ENCODE assay signal across 19 cellular contexts in the genomic region with DNA sequence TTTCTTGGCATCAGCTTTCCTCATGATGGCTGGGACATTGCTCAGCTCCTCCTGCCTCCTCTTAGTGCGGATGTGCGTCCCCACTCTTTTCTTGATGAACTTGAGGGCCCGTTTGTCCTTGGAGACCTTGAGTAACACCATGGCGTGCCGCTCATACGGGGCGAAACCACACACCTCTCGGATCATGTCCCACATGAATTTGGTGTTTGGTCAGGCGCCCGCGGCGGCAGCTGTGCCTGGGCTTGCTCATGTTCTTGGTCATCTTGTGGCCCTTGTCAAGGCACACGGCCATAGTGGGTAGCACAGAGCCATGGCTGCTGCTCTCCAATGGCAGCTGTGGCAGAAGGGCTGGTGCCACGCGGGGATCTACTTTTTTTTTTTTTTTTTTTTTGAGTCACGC. TPM values are rescaled to one million over a fixed set of nuclear protein-coding genes. Genes with fewer than 3 reads are reported as not detected.
DNase-seq lines count a peak whose midpoint lies in the region; ATAC-seq, FAIRE-seq and TF ChIP-seq lines count a peak whose summit lies in the region.
"Had no signal": no experiment of that assay in that cellular context is flagged by ENCODE, and none has a peak within 500 bp of the region (broad histone marks: within the 10 kb centered on the region; RNA-seq: fewer than 3 reads in every experiment).

No MANE protein-coding gene starts in this region.

- H3K4me1 ChIP-seq in BLaER1 treated with 17β-estradiol and CSF1 and Interleukin-3, amounts not matched to agents 10 nM and 100 nM, result peaks cover 18 to 38% (median 34%) of the 10 kb centered on the region in 10 experiments
- H3K4me1 ChIP-seq in GM12878 (ENCODE audit: control insufficient read depth, insufficient read depth, low read length), result peaks cover 12% of the 10 kb centered on the region
- peaks cover 29% of the 10 kb centered on the region for H3K4me1 ChIP-seq in HepG2 (ENCODE audit: insufficient read depth, low read length)
- H3K4me1 ChIP-seq in neuronal stem cell (ENCODE audit: control insufficient read depth in 2 of 2, insufficient read depth in 1 of 2, low read depth in 1 of 2, low read length in 2 of 2), result peaks cover 7 to 12% of the 10 kb centered on the region in 2 donors

- BruUV-seq in GM12878 (replicated peaks; lab: Mats Ljungman, UMichigan) (no TSS peak), HepG2 (replicated peaks; lab: Mats Ljungman, UMichigan) (no TSS peak)

- no peak overlapping the region for H2AFZ ChIP-seq in GM12878 (ENCODE audit: control insufficient read depth, low read depth, low read length)
- no peak overlapping the region for H2AFZ ChIP-seq in HepG2 (ENCODE audit: low read length)
- H2AFZ ChIP-seq in neuronal stem cell (ENCODE audit: low read length), result no peak overlapping the region
- H2AFZ ChIP-seq: GM23338 had no signal

- peaks cover 39 to 66% (median 48%) of the 10 kb centered on the region in 11 experiments for H3K36me3 ChIP-seq in BLaER1 treated with 17β-estradiol and CSF1 and Interleukin-3, amounts not matched to agents 10 nM and 100 nM
- H3K36me3 ChIP-seq in GM12878 (ENCODE audit: control insufficient read depth in 2 of 2, insufficient read depth in 2 of 2, low read length in 1 of 2) (peaks cover 5 to 6% of the 10 kb centered on the region in 2 experiments; a peak in 3 of 4 replicates), HepG2 (replicated peaks in 1 of 2; ENCODE audit: control insufficient read depth in 1 of 2, insufficient read depth in 2 of 2, low read length in 2 of 2) (peaks cover 23 to 39% of the 10 kb centered on the region in 2 experiments), neuronal stem cell (replicated peaks in 1 of 2; ENCODE audit: control insufficient read depth in 2 of 2, insufficient read depth in 2 of 2, low read length in 2 of 2) (peaks cover 28 to 62% of the 10 kb centered on the region in 2 donors)

- H3K18ac ChIP-seq in neuronal stem cell (ENCODE audit: low read length), result no peak overlapping the region

- no peak overlapping the region for H3K4ac ChIP-seq in neuronal stem cell (ENCODE audit: low read length)

- FAIRE-seq in GM12878 (lab: Jason Lieb, UNC) (no peak), HepG2 (lab: Jason Lieb, UNC) (no peak)
- FAIRE-seq: G401.6, GM12892, GM18507, H54 had no signal

- WGBS in GM12878 (ENCODE audit: insufficient coverage, insufficient replicate concordance, low lambda C conversion rate, missing lambda C conversion rate), result 100% methylated on average over 15 of the region's 16 CpGs
- 95% methylated on average over 16 of the region's 16 CpGs for WGBS in HepG2 (ENCODE audit: low lambda C conversion rate)
- no CpG with 5 or more reads among the region's 16 CpGs for WGBS in neuronal stem cell (ENCODE audit: extremely low coverage in 2 of 2, insufficient read length in 2 of 2, insufficient replicate concordance in 1 of 2), 2 donors

- H3K14ac ChIP-seq in neuronal stem cell (ENCODE audit: low read length), result no peak overlapping the region

- H3K4me3 ChIP-seq in BLaER1 treated with 17β-estradiol and CSF1 and Interleukin-3, amounts not matched to agents 10 nM and 100 nM, result no peak overlapping the region
- no peak overlapping the region for H3K4me3 ChIP-seq in GM12878
- H3K4me3 ChIP-seq in HepG2 (replicated peaks in 1 of 3; ENCODE audit: insufficient read depth in 1 of 3, low read depth in 2 of 3, low read length in 3 of 3), result no peak overlapping the region
- H3K4me3 ChIP-seq in neuronal stem cell (ENCODE audit: low read length in 2 of 2), result no peak overlapping the region
- H3K4me3 ChIP-seq: GM23338 had no signal

- H4K20me1 ChIP-seq in BLaER1 treated with 17β-estradiol and CSF1 and Interleukin-3, amounts not matched to agents 10 nM and 100 nM, result no peaks in the 10 kb centered on the region; a peak in 1 of 22 replicates
- no peaks in the 10 kb centered on the region for H4K20me1 ChIP-seq in GM12878 (ENCODE audit: control insufficient read depth, insufficient read depth)
- no peaks in the 10 kb centered on the region for H4K20me1 ChIP-seq in HepG2 (ENCODE audit: insufficient read depth, low read length)

- ATAC-seq in GM12878, result no peak
- no peak for ATAC-seq in HepG2
- ATAC-seq in GM19351 (IDR thresholded peaks at IDR 0.05; ENCODE audit: unreplicated experiment), result no peak
- ATAC-seq: GM23338 had no signal

- peak overlapping the region in 4 of 11 experiments; percentile 6 to 56 (median 29); a peak in 5 of 22 replicates for H3K27ac ChIP-seq in BLaER1 treated with 17β-estradiol and CSF1 and Interleukin-3, amounts not matched to agents 10 nM and 100 nM
- H3K27ac ChIP-seq in GM12878 (ENCODE audit: control insufficient read depth, insufficient read depth) (no peak overlapping the region), HepG2 (ENCODE audit: extremely low read length, insufficient read depth, low read length) (no peak overlapping the region), neuronal stem cell (replicated peaks; ENCODE audit: low read length) (no peak overlapping the region)
- H3K27ac ChIP-seq: KMS-11 had no signal

- no peak for TF ChIP-seq CTCF in GM12878 (IDR thresholded peaks at IDR 0.05 in 2 of 3, conservative IDR thresholded peaks at IDR 0.05 in 1 of 3; ENCODE audit: control insufficient read depth in 2 of 3, extremely low read depth in 1 of 3, insufficient read depth in 1 of 3, low read depth in 3 of 3, low read length in 3 of 3)
- TF ChIP-seq CTCF in HepG2 (CRISPR knock-in tag; IDR thresholded peaks at IDR 0.05), result no peak

- H4K91ac ChIP-seq in neuronal stem cell (ENCODE audit: low read depth, low read length, poor library complexity), result no peak overlapping the region

- peak overlapping the region; percentile 18 to 92 (median 86); a peak in 21 of 22 replicates for H3K4me2 ChIP-seq in BLaER1 treated with 17β-estradiol and CSF1 and Interleukin-3, amounts not matched to agents 10 nM and 100 nM
- H3K4me2 ChIP-seq in GM12878 (ENCODE audit: control insufficient read depth, insufficient read depth) (no peak overlapping the region), HepG2 (ENCODE audit: low read depth, low read length) (no peak overlapping the region), neuronal stem cell (ENCODE audit: insufficient read depth, low read length, poor library complexity, severe bottlenecking) (no peak overlapping the region)
- H3K4me2 ChIP-seq: GM23338, KMS-11 had no signal

- no peak overlapping the region; a peak in 2 of 22 replicates for H3K9ac ChIP-seq in BLaER1 treated with 17β-estradiol and CSF1 and Interleukin-3, amounts not matched to agents 10 nM and 100 nM
- no peak overlapping the region for H3K9ac ChIP-seq in GM12878 (ENCODE audit: control insufficient read depth, insufficient read depth, low read length)
- no peak overlapping the region for H3K9ac ChIP-seq in HepG2 (ENCODE audit: insufficient read depth, low read depth, low read length)
- peak overlapping the region; percentile 27 for H3K9ac ChIP-seq in neuronal stem cell (ENCODE audit: low read depth, low read length, poor library complexity)
- H3K9ac ChIP-seq: KMS-11 had no signal

- POLR2A ChIA-PET in GM12878 (lab: Charles Lee), result interaction anchor here (0.6 kb wide), 1 partner anchor 1060 kb away, joined by 3 read pairs; no protein-coding TSS in a partner anchor
- POLR2A ChIA-PET in HepG2 (lab: Yijun Ruan, JAX), result interaction anchor here (1.4 kb wide), 1 partner anchor 71 kb away, joined by 3 read pairs; a partner anchor contains a TSS

- H3K79me2 ChIP-seq in GM12878 (ENCODE audit: control insufficient read depth, insufficient read depth, low read length), result peaks cover 6% of the 10 kb centered on the region; the same call in 1 of the 2 replicates
- H3K79me2 ChIP-seq in HepG2 (ENCODE audit: insufficient read depth, low read length), result peaks cover 11% of the 10 kb centered on the region

- TF ChIP-seq RAD21 in GM12878 (IDR thresholded peaks at IDR 0.05; ENCODE audit: insufficient read depth, low read depth, low read length) (no peak), HepG2 (CRISPR knock-in tag; IDR thresholded peaks at IDR 0.05) (no peak)

- in situ Hi-C loops in GM12878 (cut with MboI) (no loop called here), HepG2 (cut with HindIII; ENCODE audit: extremely low pct_ligation_motif_present, low pct_unique_long_range_greater_than_20kb) (no loop called here)

- TF ChIP-seq EP300 in GM12878 (IDR thresholded peaks at IDR 0.05; ENCODE audit: borderline replicate concordance in 1 of 2, control insufficient read depth in 1 of 2, low read depth in 2 of 2, low read length in 2 of 2), result no peak
- no peak for TF ChIP-seq EP300 in HepG2 (IDR thresholded peaks at IDR 0.05; ENCODE audit: low read depth in 2 of 2, low read length in 2 of 2)
- TF ChIP-seq EP300 in HepG2 (CRISPR knock-in tag; IDR thresholded peaks at IDR 0.05; ENCODE audit: borderline replicate concordance), result no peak

- DNase-seq in GM12878 (ENCODE audit: low read depth, low spot score), result no peak
- DNase-seq in HepG2 (ENCODE audit: low spot score), result no peak
- DNase-seq in neuronal stem cell (ENCODE audit: low spot score), result no peak
- DNase-seq in stimulated activated naive CD4-positive, alpha-beta T cell (lab: John Stamatoyannopoulos, UW), result no peak
- DNase-seq in hepatic stellate cell (ENCODE audit: low spot score), result no peak
- no peak for DNase-seq in hypothalamus (lab: John Stamatoyannopoulos, UW)
- DNase-seq: BE2C; CD8-positive, alpha-beta memory T cell; COR-L47; HCEC 1CT had no signal

- no peaks in the 10 kb centered on the region for H3K9me3 ChIP-seq in BLaER1 treated with 17β-estradiol and CSF1 and Interleukin-3, amounts not matched to agents 10 nM and 100 nM (replicated peaks in 1 of 11)
- H3K9me3 ChIP-seq in GM12878 (replicated peaks; ENCODE audit: control insufficient read depth, insufficient read depth, low read length), result no peaks in the 10 kb centered on the region
- H3K9me3 ChIP-seq in HepG2 (ENCODE audit: low read length), result no peaks in the 10 kb centered on the region
- H3K9me3 ChIP-seq in neuronal stem cell (replicated peaks in 1 of 2; ENCODE audit: control insufficient read depth in 2 of 2, insufficient read depth in 1 of 2, low read depth in 1 of 2, low read length in 2 of 2), result no peaks in the 10 kb centered on the region
- H3K9me3 ChIP-seq: BE2C had no signal

- no peaks in the 10 kb centered on the region for H3K27me3 ChIP-seq in BLaER1 treated with 17β-estradiol and CSF1 and Interleukin-3, amounts not matched to agents 10 nM and 100 nM
- H3K27me3 ChIP-seq in GM12878 (replicated peaks in 1 of 2; ENCODE audit: control insufficient read depth in 2 of 2, insufficient read depth in 2 of 2, low read length in 1 of 2) (no peaks in the 10 kb centered on the region), HepG2 (ENCODE audit: control insufficient read depth in 1 of 2, insufficient read depth in 2 of 2, low read length in 2 of 2) (no peaks in the 10 kb centered on the region), neuronal stem cell (ENCODE audit: control insufficient read depth in 3 of 3, insufficient read depth in 3 of 3, low read depth in 1 of 3, low read length in 3 of 3) (no peaks in the 10 kb centered on the region)
- H3K27me3 ChIP-seq: BE2C had no signal

- no peak for TF ChIP-seq POLR2A in GM12878 (IDR thresholded peaks at IDR 0.05; ENCODE audit: low read depth, low read length)
- no peak for TF ChIP-seq POLR2A in HepG2 (IDR thresholded peaks at IDR 0.05; ENCODE audit: insufficient read depth in 1 of 2, low read depth in 2 of 2, low read length in 2 of 2)

- peak overlapping the region; percentile 34 for H3K23ac ChIP-seq in neuronal stem cell (ENCODE audit: low read depth, low read length, poor library complexity)

- peaks cover 2% of the 10 kb centered on the region for H3K79me1 ChIP-seq in neuronal stem cell (ENCODE audit: low read depth, low read length)

- SMC1A ChIA-PET in GM12878 (lab: Charles Lee; ENCODE audit: uncharacterized antibody, unreplicated experiment), result no interaction called here

- H2BK12ac ChIP-seq in neuronal stem cell (ENCODE audit: low read length), result no peak overlapping the region

- H4K8ac ChIP-seq in neuronal stem cell (ENCODE audit: low read depth, low read length), result no peak overlapping the region

- RAD21 ChIA-PET in GM12878 (lab: Charles Lee; ENCODE audit: unreplicated experiment), result no interaction called here

- H2BK15ac ChIP-seq in neuronal stem cell (ENCODE audit: low read length), result no peak overlapping the region

- H2AK5ac ChIP-seq in neuronal stem cell (ENCODE audit: low read depth, low read length), result no peak overlapping the region

- CTCF ChIA-PET in GM12878 (lab: Yijun Ruan, JAX) (interaction anchor here (1.1 kb wide), 1 partner anchor 59 kb away, joined by 3 read pairs; no protein-coding TSS in a partner anchor), HepG2 (lab: Yijun Ruan, JAX; ENCODE audit: low intra/inter-chr PET ratio, low total read pairs) (no interaction called here)

- intact Hi-C loops in GM12878 (cut with micrococcal nuclease; ENCODE audit: unreplicated experiment), result loop anchor here (5.0 kb wide), 1 partner anchor 73 kb away; a partner anchor contains a TSS
- intact Hi-C loops in HepG2 (cut with micrococcal nuclease; ENCODE audit: unreplicated experiment), result loop anchor here (5.0 kb wide), 2 partner anchors 73 to 77 kb away; a partner anchor contains a TSS

- H2BK120ac ChIP-seq in neuronal stem cell (ENCODE audit: low read depth, low read length), result no peak overlapping the region

- H2BK5ac ChIP-seq in neuronal stem cell (ENCODE audit: low read length), result no peak overlapping the region

RNA-seq across cellular contexts. Expression of a gene that starts 2.6 kb away (rescaled TPM):
- total RNA-seq in GM12878 (2013; cell fraction: nucleolus; rRNA removed), result 81.3 and 83.1 TPM in 2 replicates
- total RNA-seq in GM12878 (2014; rRNA removed), result 119 and 121 TPM in 2 replicates
- 114 and 116 TPM in 2 replicates for total RNA-seq in GM12878 (2014; rRNA removed; fragmentation: Illumina TruSeq; extraction: Trizol)
- 142 and 149 TPM in 2 replicates for total RNA-seq in GM12878 (2021)
- polyA plus RNA-seq in GM12878 (2011; ENCODE audit: low read depth), result 250 TPM
- 132 and 210 TPM in 2 replicates for polyA plus RNA-seq in GM12878 (2011; rRNA removed)
- 267 and 311 TPM in 2 replicates for polyA plus RNA-seq in GM12878 (2011; cell fraction: cytosol; rRNA removed)
- polyA plus RNA-seq in GM12878 (2011; cell fraction: nucleus; rRNA removed), result 261 and 310 TPM in 2 replicates
- 202 and 229 TPM in 2 replicates for polyA plus RNA-seq in GM12878 (2012)
- 143 and 148 TPM in 2 replicates for polyA plus RNA-seq in GM12878 (2014; fragmentation: Illumina TruSeq; extraction: Trizol)
- 100 to 1,000 TPM; 159 to 205 TPM for polyA plus RNA-seq in GM12878 (2014; fragmentation: Nextera tagmentation; extraction: Ambion mirVana)
- 129 and 130 TPM in 2 replicates for polyA plus RNA-seq in GM12878 (2014; rRNA removed)
- 100 to 1,000 TPM in 1 of 2 experiments, 10 to 100 TPM in 1; 90.4 to 101 TPM for polyA plus RNA-seq in GM12878 (2016; fragmentation: Nextera tagmentation; extraction: Ambion mirVana)
- polyA minus RNA-seq in GM12878 (2011; rRNA and poly(A)+ RNA removed), result 253 and 261 TPM in 2 replicates
- polyA minus RNA-seq in GM12878 (2011; cell fraction: cytosol; rRNA and poly(A)+ RNA removed), result 54.1 and 60.4 TPM in 2 replicates
- 30.6 and 48.4 TPM in 2 replicates for polyA minus RNA-seq in GM12878 (2011; cell fraction: nucleus; rRNA and poly(A)+ RNA removed)
- 224 and 407 TPM in 2 replicates for total RNA-seq in HepG2 (2016; rRNA removed; fragmentation: Illumina TruSeq; extraction: Trizol)
- total RNA-seq in HepG2 (2016; cell fraction: cytosol; rRNA removed; fragmentation: Illumina TruSeq; extraction: Trizol; ENCODE audit: low read depth), result 309 and 324 TPM in 2 replicates
- 220 and 420 TPM in 2 replicates for total RNA-seq in HepG2 (2016; cell fraction: insoluble cytoplasmic fraction; rRNA removed; fragmentation: Illumina TruSeq; extraction: Trizol)
- 396 and 433 TPM in 2 replicates for total RNA-seq in HepG2 (2016; cell fraction: membrane; rRNA removed; fragmentation: Illumina TruSeq; extraction: Trizol)
- 264 and 296 TPM in 2 replicates for total RNA-seq in HepG2 (2016; cell fraction: nucleus; rRNA removed; fragmentation: Illumina TruSeq; extraction: Trizol)
- polyA plus RNA-seq in HepG2 (2011; rRNA removed), result 610 and 670 TPM in 2 replicates
- polyA plus RNA-seq in HepG2 (2011; cell fraction: cytosol; rRNA removed), result 697 and 907 TPM in 2 replicates
- 512 and 519 TPM in 2 replicates for polyA plus RNA-seq in HepG2 (2011; cell fraction: nucleus; rRNA removed)
- polyA plus RNA-seq in HepG2 (2012), result 356 and 493 TPM in 2 replicates
- polyA plus RNA-seq in HepG2 (2016; cell fraction: cytosol; fragmentation: Illumina TruSeq; extraction: Trizol; ENCODE audit: low read depth), result 247 and 288 TPM in 2 replicates
- polyA plus RNA-seq in HepG2 (2016; cell fraction: insoluble cytoplasmic fraction; fragmentation: Illumina TruSeq; extraction: Trizol; ENCODE audit: low read depth), result 179 and 200 TPM in 2 replicates
- 343 and 357 TPM in 2 replicates for polyA plus RNA-seq in HepG2 (2016; cell fraction: membrane; fragmentation: Illumina TruSeq; extraction: Trizol; ENCODE audit: low read depth)
- 461 and 472 TPM in 2 replicates for polyA plus RNA-seq in HepG2 (2016; cell fraction: nucleus; fragmentation: Illumina TruSeq; extraction: Trizol; ENCODE audit: insufficient read depth, low read depth)
- polyA minus RNA-seq in HepG2 (2011; rRNA and poly(A)+ RNA removed; ENCODE audit: low replicate concordance), result 491 and 704 TPM in 2 replicates
- 143 and 159 TPM in 2 replicates for polyA minus RNA-seq in HepG2 (2011; cell fraction: cytosol; rRNA and poly(A)+ RNA removed)
- 106 and 126 TPM in 2 replicates for polyA minus RNA-seq in HepG2 (2011; cell fraction: nucleus; rRNA and poly(A)+ RNA removed)
- polyA plus RNA-seq in neuronal stem cell (2013, experiment 1 of 2), result 177 TPM
- 162 TPM for polyA plus RNA-seq in neuronal stem cell (2013, experiment 2 of 2)

RNA-seq across cellular contexts. Expression of a gene that starts 15.0 kb away (rescaled TPM):
- total RNA-seq in GM12878 (2013; cell fraction: nucleolus; rRNA removed), result not detected in 2 replicates
- not detected in 2 replicates for total RNA-seq in GM12878 (2014; rRNA removed)
- not detected in 2 replicates for total RNA-seq in GM12878 (2014; rRNA removed; fragmentation: Illumina TruSeq; extraction: Trizol)
- total RNA-seq in GM12878 (2021), result not detected in 2 replicates
- not detected for polyA plus RNA-seq in GM12878 (2011; ENCODE audit: low read depth)
- not detected in 2 replicates for polyA plus RNA-seq in GM12878 (2011; rRNA removed)
- not detected in 2 replicates for polyA plus RNA-seq in GM12878 (2011; cell fraction: cytosol; rRNA removed)
- not detected in 2 replicates for polyA plus RNA-seq in GM12878 (2011; cell fraction: nucleus; rRNA removed)
- not detected in 2 replicates for polyA plus RNA-seq in GM12878 (2012)
- not detected in 2 replicates for polyA plus RNA-seq in GM12878 (2014; fragmentation: Illumina TruSeq; extraction: Trizol)
- polyA plus RNA-seq in GM12878 (2014; fragmentation: Nextera tagmentation; extraction: Ambion mirVana), result not detected
- polyA plus RNA-seq in GM12878 (2014; rRNA removed), result not detected in 2 replicates
- not detected for polyA plus RNA-seq in GM12878 (2016; fragmentation: Nextera tagmentation; extraction: Ambion mirVana)
- not detected in 2 replicates for polyA minus RNA-seq in GM12878 (2011; rRNA and poly(A)+ RNA removed)
- not detected in 2 replicates for polyA minus RNA-seq in GM12878 (2011; cell fraction: cytosol; rRNA and poly(A)+ RNA removed)
- not detected in 2 replicates for polyA minus RNA-seq in GM12878 (2011; cell fraction: nucleus; rRNA and poly(A)+ RNA removed)
- total RNA-seq in HepG2 (2016; rRNA removed; fragmentation: Illumina TruSeq; extraction: Trizol), result not detected in 2 replicates
- total RNA-seq in HepG2 (2016; cell fraction: cytosol; rRNA removed; fragmentation: Illumina TruSeq; extraction: Trizol; ENCODE audit: low read depth), result not detected in 2 replicates
- not detected in 2 replicates for total RNA-seq in HepG2 (2016; cell fraction: insoluble cytoplasmic fraction; rRNA removed; fragmentation: Illumina TruSeq; extraction: Trizol)
- not detected in 2 replicates for total RNA-seq in HepG2 (2016; cell fraction: membrane; rRNA removed; fragmentation: Illumina TruSeq; extraction: Trizol)
- total RNA-seq in HepG2 (2016; cell fraction: nucleus; rRNA removed; fragmentation: Illumina TruSeq; extraction: Trizol), result not detected in 2 replicates
- not detected in 2 replicates for polyA plus RNA-seq in HepG2 (2011; rRNA removed)
- polyA plus RNA-seq in HepG2 (2011; cell fraction: cytosol; rRNA removed), result not detected in 2 replicates
- not detected in 2 replicates for polyA plus RNA-seq in HepG2 (2011; cell fraction: nucleus; rRNA removed)
- polyA plus RNA-seq in HepG2 (2012), result not detected in 2 replicates
- not detected in 2 replicates for polyA plus RNA-seq in HepG2 (2016; cell fraction: cytosol; fragmentation: Illumina TruSeq; extraction: Trizol; ENCODE audit: low read depth)
- polyA plus RNA-seq in HepG2 (2016; cell fraction: insoluble cytoplasmic fraction; fragmentation: Illumina TruSeq; extraction: Trizol; ENCODE audit: low read depth), result not detected in 2 replicates
- not detected in 2 replicates for polyA plus RNA-seq in HepG2 (2016; cell fraction: membrane; fragmentation: Illumina TruSeq; extraction: Trizol; ENCODE audit: low read depth)
- not detected in 2 replicates for polyA plus RNA-seq in HepG2 (2016; cell fraction: nucleus; fragmentation: Illumina TruSeq; extraction: Trizol; ENCODE audit: insufficient read depth, low read depth)
- polyA minus RNA-seq in HepG2 (2011; rRNA and poly(A)+ RNA removed; ENCODE audit: low replicate concordance), result not detected in 2 replicates
- not detected in 2 replicates for polyA minus RNA-seq in HepG2 (2011; cell fraction: cytosol; rRNA and poly(A)+ RNA removed)
- polyA minus RNA-seq in HepG2 (2011; cell fraction: nucleus; rRNA and poly(A)+ RNA removed), result not detected in 2 replicates
- polyA plus RNA-seq in neuronal stem cell (2013, experiment 1 of 2), result not detected
- polyA plus RNA-seq in neuronal stem cell (2013, experiment 2 of 2), result not detected
- total RNA-seq: A172; CD8-positive, alpha-beta memory T cell; GM23338 had no signal
- polyA plus RNA-seq: CD8-positive, alpha-beta memory T cell; GM23338 had no signal

Comparison
In these comparisons a context has a peak if more than half of its experiments do, and no peak if none do; other contexts are left out.
1. H3K4me2 ChIP-seq: peak in BLaER1 treated with 17β-estradiol and CSF1 and Interleukin-3, amounts not matched to agents 10 nM and 100 nM (11 of 11); none in GM12878 (single experiment), HepG2 (single experiment) and neuronal stem cell (single experiment).